ENCODE assay signal across 8 cellular contexts in genomic region chr15:92904832-92905640, GRCh38. TPM values are rescaled to one million over a fixed set of nuclear protein-coding genes. Genes with fewer than 3 reads are reported as not detected.
A peak's percentile ranks its signal among the peaks of the same experiment; 100 is the strongest.
DNase-seq lines count a peak whose midpoint lies in the region; ATAC-seq, FAIRE-seq and TF ChIP-seq lines count a peak whose summit lies in the region.

No MANE protein-coding gene starts in this region.

- H3K9me3 Mint-ChIP-seq in activated T-cell treated with anti-CD3 and anti-CD28 coated beads, Interleukin-2, amount 50 U/mL, for 24 hours = no peaks in the 10 kb centered on the region

- in situ Hi-C loops in HepG2 (cut with HindIII; ENCODE audit: extremely low pct_ligation_motif_present, low pct_unique_long_range_greater_than_20kb) = no loop called here

- TF ChIP-seq EP300 in HepG2 (IDR thresholded peaks at IDR 0.05; ENCODE audit: low read depth in 2 of 2, low read length in 2 of 2) = no peak
- TF ChIP-seq EP300 in HepG2 (CRISPR knock-in tag; IDR thresholded peaks at IDR 0.05; ENCODE audit: borderline replicate concordance) = no peak

- H3K27me3 Mint-ChIP-seq in activated T-cell treated with anti-CD3 and anti-CD28 coated beads, Interleukin-2, amount 50 U/mL, for 24 hours = no peaks in the 10 kb centered on the region

- no peak overlapping the region for H2AFZ ChIP-seq in HepG2 (ENCODE audit: low read length)

- H3K9me3 ChIP-seq in HepG2 (ENCODE audit: low read length) = no peaks in the 10 kb centered on the region
- H3K9me3 ChIP-seq in thyroid gland = no peaks in the 10 kb centered on the region

- H3K4me2 ChIP-seq in HepG2 (ENCODE audit: low read depth, low read length) = peak overlapping the region; percentile 99

- peak overlapping the region; percentile 99 for H3K27ac Mint-ChIP-seq in activated T-cell treated with anti-CD3 and anti-CD28 coated beads, Interleukin-2, amount 50 U/mL, for 24 hours

- H3K36me3 Mint-ChIP-seq in activated T-cell treated with anti-CD3 and anti-CD28 coated beads, Interleukin-2, amount 50 U/mL, for 24 hours (ENCODE audit: low read depth) = peaks cover 89% of the 10 kb centered on the region

- TF ChIP-seq RAD21 in HepG2 (CRISPR knock-in tag; IDR thresholded peaks at IDR 0.05) = no peak

- peaks cover 3 to 8% of the 10 kb centered on the region in 2 experiments; a peak in 4 of 5 replicates for H3K36me3 ChIP-seq in HepG2 (replicated peaks in 1 of 2; ENCODE audit: control insufficient read depth in 1 of 2, insufficient read depth in 2 of 2, low read length in 2 of 2)
- no peaks in the 10 kb centered on the region for H3K36me3 ChIP-seq in thyroid gland

- TSS peak; percentile 0 for BruUV-seq in HepG2 (replicated peaks; lab: Mats Ljungman, UMichigan)

- no peak for TF ChIP-seq CTCF in HepG2 (CRISPR knock-in tag; IDR thresholded peaks at IDR 0.05)
- no peak for TF ChIP-seq CTCF in thyroid gland (IDR thresholded peaks at IDR 0.05)

- H3K4me3 ChIP-seq in HepG2 (replicated peaks in 1 of 3; ENCODE audit: insufficient read depth in 1 of 3, low read depth in 2 of 3, low read length in 3 of 3) (peak overlapping the region; percentile 63 to 90 (median 74)), thyroid gland (replicated peaks in 1 of 3) (peak overlapping the region; percentile 7 to 32 (median 15))

- ATAC-seq in HepG2 = no peak

- peaks cover 96% of the 10 kb centered on the region for H3K79me2 ChIP-seq in HepG2 (ENCODE audit: insufficient read depth, low read length)

- peaks cover 64% of the 10 kb centered on the region for H4K20me1 ChIP-seq in HepG2 (ENCODE audit: insufficient read depth, low read length)

- FAIRE-seq in HepG2 (lab: Jason Lieb, UNC) = no peak

- H3K27ac ChIP-seq in adipose tissue (ENCODE audit: low read depth, low read length) (peak overlapping the region; percentile 97), HepG2 (ENCODE audit: extremely low read length, insufficient read depth, low read length) (peak overlapping the region; percentile 87), thyroid gland (peak overlapping the region; percentile 93 to 100 (median 98))

- 5 to 17% (median 14%) methylated on average over 14 of the region's 14 CpGs for WGBS in adipose tissue, 3 donors
- 3% methylated on average over 14 of the region's 14 CpGs for WGBS in HepG2 (ENCODE audit: low lambda C conversion rate)
- 10 to 15% methylated on average over 14 of the region's 14 CpGs for WGBS in thyroid gland, 2 donors

- CTCF ChIA-PET in HepG2 (lab: Yijun Ruan, JAX; ENCODE audit: low intra/inter-chr PET ratio, low total read pairs) = no interaction called here

- peak overlapping the region; percentile 92 for H3K9ac ChIP-seq in HepG2 (ENCODE audit: insufficient read depth, low read depth, low read length)

- H3K27me3 ChIP-seq in HepG2 (ENCODE audit: control insufficient read depth in 1 of 2, insufficient read depth in 2 of 2, low read length in 2 of 2) (no peaks in the 10 kb centered on the region; a peak in 1 of 5 replicates), thyroid gland (no peaks in the 10 kb centered on the region)

- TF ChIP-seq POLR2A in HepG2 (IDR thresholded peaks at IDR 0.05; ENCODE audit: insufficient read depth in 1 of 2, low read depth in 2 of 2, low read length in 2 of 2) (no peak), thyroid gland (IDR thresholded peaks at IDR 0.05) (no peak)

- H3K4me1 Mint-ChIP-seq in activated T-cell treated with anti-CD3 and anti-CD28 coated beads, Interleukin-2, amount 50 U/mL, for 24 hours (ENCODE audit: low read depth) = peaks cover 61% of the 10 kb centered on the region

- H3K4me1 ChIP-seq in HepG2 (ENCODE audit: insufficient read depth, low read length) = peaks cover 53% of the 10 kb centered on the region
- peaks cover 50 to 52% of the 10 kb centered on the region in 2 donors for H3K4me1 ChIP-seq in thyroid gland

- DNase-seq in activated T-cell treated with anti-CD3 and anti-CD28 coated beads, Interleukin-2, amount 50 U/mL, for 24 hours = no peak
- no peak for DNase-seq in activated T-cell treated with anti-CD3 and anti-CD28 coated beads, Interleukin-2, amount 50 U/mL, for 48 hours
- DNase-seq in HepG2 (ENCODE audit: low spot score) (no peak), thyroid gland (no peak), hippocampal formation (lab: John Stamatoyannopoulos, UW) (no peak), NCI-H128 (lab: John Stamatoyannopoulos, UW; ENCODE audit: unreplicated experiment) (no peak), HuH-7.5 (ENCODE audit: low spot score) (no peak)

- H3K4me3 Mint-ChIP-seq in activated T-cell treated with anti-CD3 and anti-CD28 coated beads, Interleukin-2, amount 50 U/mL, for 24 hours = peak overlapping the region; percentile 99

- intact Hi-C loops in HepG2 (cut with micrococcal nuclease; ENCODE audit: unreplicated experiment) = loop anchor here (1.0 to 2.0 kb wide), 3 partner anchors 14 to 101 kb away; no protein-coding TSS in a partner anchor
- intact Hi-C loops in thyroid gland (cut with DNase I) = no loop called here

- POLR2A ChIA-PET in HepG2 (lab: Yijun Ruan, JAX) = interaction anchor here (0.9 to 10.5 kb wide), 6 partner anchors 22 to 101 kb away, joined by 3 to 185 read pairs (median 44); no protein-coding TSS in a partner anchor

TF ChIP-seq in HepG2, 621 proteins besides CTCF, POLR2A, EP300 and RAD21 (continues in another document):
- TF ChIP-seq HNRNPH1 (optimal IDR thresholded peaks at IDR 0.05; ENCODE audit: low read depth, low read length) (no peak), KDM5A (IDR thresholded peaks at IDR 0.05; ENCODE audit: borderline replicate concordance, low read length) (peak; percentile 53; the same call in 1 of the 2 replicates), ZBTB7A (CRISPR knock-in tag; IDR thresholded peaks at IDR 0.05) (no peak), ZNF761 (CRISPR knock-in tag; conservative IDR thresholded peaks at IDR 0.05) (no peak), SNAPC2 (CRISPR knock-in tag; IDR thresholded peaks at IDR 0.05) (no peak), ZFP36L1 (CRISPR knock-in tag; IDR thresholded peaks at IDR 0.05) (no peak), MBD4 (IDR thresholded peaks at IDR 0.05; ENCODE audit: borderline replicate concordance, low read length) (0 out of 2 replicates have a peak, but pooled peaks have one; percentile 31), AFF4 (CRISPR knock-in tag; IDR thresholded peaks at IDR 0.05) (0 out of 2 replicates have a peak, but pooled peaks have one; percentile 48), ZNF570 (CRISPR knock-in tag; IDR thresholded peaks at IDR 0.05; ENCODE audit: borderline replicate concordance) (no peak)

RNA-seq across cellular contexts. Expression of gene CHD2, which starts 4.9 kb away (rescaled TPM):
- polyA plus RNA-seq in adipose tissue (10 to 100 TPM; 12.5 to 38.1 (median 32.6) TPM), HepG2 (2011; rRNA removed) (54.0 and 71.7 TPM in 2 replicates)
- total RNA-seq in HepG2 (2016; rRNA removed; fragmentation: Illumina TruSeq; extraction: Trizol) (47.3 and 54.1 TPM in 2 replicates), thyroid gland (100 to 1,000 TPM; 149 to 299 (median 213) TPM)
- total RNA-seq in HepG2 (2016; cell fraction: cytosol; rRNA removed; fragmentation: Illumina TruSeq; extraction: Trizol; ENCODE audit: low read depth) = 130 and 158 TPM in 2 replicates
- total RNA-seq in HepG2 (2016; cell fraction: insoluble cytoplasmic fraction; rRNA removed; fragmentation: Illumina TruSeq; extraction: Trizol) = 50.1 and 51.1 TPM in 2 replicates
- total RNA-seq in HepG2 (2016; cell fraction: membrane; rRNA removed; fragmentation: Illumina TruSeq; extraction: Trizol) = 43.6 and 53.4 TPM in 2 replicates
- 176 and 185 TPM in 2 replicates for total RNA-seq in HepG2 (2016; cell fraction: nucleus; rRNA removed; fragmentation: Illumina TruSeq; extraction: Trizol)
- 36.6 and 46.4 TPM in 2 replicates for polyA plus RNA-seq in HepG2 (2011; cell fraction: cytosol; rRNA removed)
- polyA plus RNA-seq in HepG2 (2011; cell fraction: nucleus; rRNA removed) = 160 and 205 TPM in 2 replicates
- polyA plus RNA-seq in HepG2 (2012) = 51.4 and 60.1 TPM in 2 replicates
- polyA plus RNA-seq in HepG2 (2016; cell fraction: cytosol; fragmentation: Illumina TruSeq; extraction: Trizol; ENCODE audit: low read depth) = 2.6 and 2.7 TPM in 2 replicates
- polyA plus RNA-seq in HepG2 (2016; cell fraction: insoluble cytoplasmic fraction; fragmentation: Illumina TruSeq; extraction: Trizol; ENCODE audit: low read depth) = 33.4 and 39.2 TPM in 2 replicates
- polyA plus RNA-seq in HepG2 (2016; cell fraction: membrane; fragmentation: Illumina TruSeq; extraction: Trizol; ENCODE audit: low read depth) = 5.7 and 7.2 TPM in 2 replicates
- 104 and 120 TPM in 2 replicates for polyA plus RNA-seq in HepG2 (2016; cell fraction: nucleus; fragmentation: Illumina TruSeq; extraction: Trizol; ENCODE audit: insufficient read depth, low read depth)
- polyA minus RNA-seq in HepG2 (2011; rRNA and poly(A)+ RNA removed; ENCODE audit: low replicate concordance) = 70.2 and 75.7 TPM in 2 replicates
- 53.5 and 70.4 TPM in 2 replicates for polyA minus RNA-seq in HepG2 (2011; cell fraction: cytosol; rRNA and poly(A)+ RNA removed)
- polyA minus RNA-seq in HepG2 (2011; cell fraction: nucleus; rRNA and poly(A)+ RNA removed) = 605 and 632 TPM in 2 replicates
